Comparison of ENCODE assay signal across 8 cellular contexts in the genomic region with DNA sequence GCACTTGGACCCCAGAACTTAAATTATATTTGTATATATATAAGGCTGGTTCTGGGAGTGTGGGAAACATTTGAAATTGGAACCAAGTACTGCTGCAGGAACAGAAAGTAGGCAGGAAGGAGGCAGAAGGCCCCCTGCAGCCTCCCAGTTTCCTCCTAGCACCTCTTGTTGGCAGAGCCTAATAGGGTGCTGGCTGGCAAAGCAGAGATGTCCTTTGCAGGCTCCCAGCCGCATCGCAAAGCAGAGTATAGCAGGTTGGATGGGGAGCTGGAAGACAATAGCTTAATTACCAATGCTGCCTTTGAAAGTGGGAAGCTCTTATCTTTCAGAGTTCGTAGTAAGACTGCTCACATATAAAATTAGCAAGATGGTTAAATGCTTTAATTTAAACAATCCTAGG.
"Had no signal": no experiment of that assay in that cellular context is flagged by ENCODE, and none has a peak within 500 bp of the region (broad histone marks: within the 10 kb centered on the region; RNA-seq: fewer than 3 reads in every experiment).

No MANE protein-coding gene starts in this region.

- H3K4me1 Mint-ChIP-seq: IgD-negative memory B cell had no signal

- H3K27ac Mint-ChIP-seq: HFFc6, IgD-negative memory B cell had no signal

- H3K27ac ChIP-seq: HL-60 had no signal

- H3K9me3 ChIP-seq: HAP-1 had no signal

- H3K4me3 ChIP-seq: HAP-1 had no signal

- H3K4me3 Mint-ChIP-seq: HFFc6, IgD-negative memory B cell had no signal

- DNase-seq: GOT3, H7, HFFc6 had no signal

- H3K9me3 Mint-ChIP-seq: HFFc6 had no signal

- H3K36me3 Mint-ChIP-seq: IgD-negative memory B cell had no signal

- H3K4me1 ChIP-seq: HAP-1 had no signal

- H3K36me3 ChIP-seq: HAP-1 had no signal

- ATAC-seq: HCT116, HepG2 had no signal
